21 cellular contexts compared by ENCODE assay signal in genomic region chr11:34564406-34564805, GRCh38. TPM values are rescaled to one million over a fixed set of nuclear protein-coding genes. Genes with fewer than 3 reads are reported as not detected.
DNase-seq lines count a peak whose midpoint lies in the region; FAIRE-seq and TF ChIP-seq lines count a peak whose summit lies in the region.
"Had no signal": no experiment of that assay in that cellular context is flagged by ENCODE, and none has a peak within 500 bp of the region (broad histone marks: within the 10 kb centered on the region; RNA-seq: fewer than 3 reads in every experiment).

No MANE protein-coding gene starts in this region.

- peak; percentile 81; the same call in 1 of the 2 replicates for TF ChIP-seq EP300 in Ishikawa (IDR thresholded peaks at IDR 0.05; ENCODE audit: borderline replicate concordance)

- H3K36me3 ChIP-seq in keratinocyte (ENCODE audit: control insufficient read depth in 2 of 2, extremely low read depth in 1 of 2, insufficient read depth in 2 of 2, low read length in 2 of 2), result no peaks in the 10 kb centered on the region

- no peak overlapping the region for H3K9ac ChIP-seq in keratinocyte (ENCODE audit: control insufficient read depth, extremely low read depth, insufficient read depth, low read length)

- H3K4me3 ChIP-seq in cardiac fibroblast (replicated peaks in 1 of 2; ENCODE audit: low read depth in 2 of 2, low read length in 2 of 2) (no peak overlapping the region), keratinocyte (ENCODE audit: control insufficient read depth in 2 of 3, extremely low read depth in 1 of 3, insufficient read depth in 2 of 3, low read depth in 1 of 3, low read length in 3 of 3) (no peak overlapping the region)
- H3K4me3 ChIP-seq: hepatocyte, lung, skin epidermis had no signal

- no peak for TF ChIP-seq RAD21 in Ishikawa (IDR thresholded peaks at IDR 0.05; ENCODE audit: low read depth)

- peak; percentile 49 for FAIRE-seq in keratinocyte (lab: Jason Lieb, UNC)
- FAIRE-seq: colon, H54 had no signal

- no peaks in the 10 kb centered on the region for H3K9me3 ChIP-seq in keratinocyte (ENCODE audit: control insufficient read depth, low read depth, low read length)

- peaks cover 20% of the 10 kb centered on the region for H3K4me1 ChIP-seq in keratinocyte (ENCODE audit: control insufficient read depth, extremely low read depth, insufficient read depth, low read length)

- no peaks in the 10 kb centered on the region for H3K27me3 ChIP-seq in keratinocyte (ENCODE audit: control insufficient read depth, extremely low read depth, insufficient read depth, low read length)
- H3K27me3 ChIP-seq: hepatocyte had no signal

- no peak for TF ChIP-seq CTCF in cardiac fibroblast (IDR thresholded peaks at IDR 0.05; ENCODE audit: low read depth, low read length)
- TF ChIP-seq CTCF in keratinocyte (optimal IDR thresholded peaks at IDR 0.05 in 1 of 3, IDR thresholded peaks at IDR 0.05 in 1 of 3, conservative IDR thresholded peaks at IDR 0.05 in 1 of 3; ENCODE audit: extremely low read depth in 1 of 3, insufficient read depth in 2 of 3, low read length in 3 of 3), result peak in 1 of 3 experiments; percentile 2

- no peaks in the 10 kb centered on the region for H4K20me1 ChIP-seq in keratinocyte (ENCODE audit: control insufficient read depth, extremely low read depth, insufficient read depth, low read length)

- peak overlapping the region; percentile 42 for H3K4me2 ChIP-seq in keratinocyte (ENCODE audit: control insufficient read depth, extremely low read depth, insufficient read depth, low read depth, low read length)
- H3K4me2 ChIP-seq: hepatocyte had no signal

- DNase-seq in AG08396 (ENCODE audit: low spot score) (peak; percentile 37), cardiac fibroblast (ENCODE audit: low read depth in 2 of 2) (peak; percentile 9 to 38), keratinocyte (ENCODE audit: low read depth, low spot score) (no peak), amygdala (lab: John Stamatoyannopoulos, UW) (no peak), NCI-H526 treated with DMSO at 0.1 percent for 48 hours (lab: John Stamatoyannopoulos, UW) (no peak), germinal center (ENCODE audit: low spot score) (no peak), substantia nigra (lab: John Stamatoyannopoulos, UW) (no peak)
- DNase-seq: activated CD4-positive, CD25-positive, alpha-beta regulatory T cell treated with anti-CD3 and anti-CD28 coated beads, Interleukin-2, amount 50 U/mL, for 72 hours; activated CD8-positive, alpha-beta memory T cell treated with anti-CD3 and anti-CD28 coated beads, Interleukin-2, amount 50 U/mL, for 48 hours; COR-L47; NCI-H2029 treated with DMSO at 0.1 percent for 48 hours; NCI-H748 treated with DMSO at 0.1 percent for 48 hours; stimulated activated naive CD8-positive, alpha-beta T cell treated with anti-CD3 and anti-CD28 coated beads, Interleukin-15, amount 100 ng/mL, for 72 hours; T-helper 17 cell had no signal

- dilution Hi-C loops in keratinocyte (cut with MboI; ENCODE audit: extremely low pct_ligation_motif_present, low sequenced_read_pairs), result no loop called here

- H3K27ac ChIP-seq in keratinocyte (ENCODE audit: control insufficient read depth, insufficient read depth, low read length) (no peak overlapping the region), substantia nigra (ENCODE audit: low read depth, low read length, poor library complexity, severe bottlenecking) (no peak overlapping the region)
- H3K27ac ChIP-seq: hepatocyte, skin epidermis had no signal

- no peak overlapping the region for H2AFZ ChIP-seq in keratinocyte (ENCODE audit: control insufficient read depth, low read length)
- H2AFZ ChIP-seq: hepatocyte had no signal

- no peaks in the 10 kb centered on the region for H3K9me1 ChIP-seq in keratinocyte (ENCODE audit: control insufficient read depth, extremely low read depth, insufficient read depth, low read length)

- no peaks in the 10 kb centered on the region for H3K79me2 ChIP-seq in keratinocyte (ENCODE audit: control insufficient read depth, insufficient read depth, low read length)
- H3K79me2 ChIP-seq: hepatocyte had no signal

TF ChIP-seq in Ishikawa, 13 proteins besides CTCF, POLR2A, EP300 and RAD21:
- TF ChIP-seq CREB1 (IDR thresholded peaks at IDR 0.05; ENCODE audit: low read depth) (no peak), MAX (IDR thresholded peaks at IDR 0.05) (no peak), NFIC (IDR thresholded peaks at IDR 0.05) (peak; percentile 27; the same call in 1 of the 2 replicates), TEAD4 (IDR thresholded peaks at IDR 0.05) (peak; percentile 95), EGR1 (IDR thresholded peaks at IDR 0.05) (0 out of 2 replicates have a peak, but pooled peaks have one; percentile 18), USF1 (IDR thresholded peaks at IDR 0.05) (peak; percentile 30; the same call in 1 of the 2 replicates), TAF1 (IDR thresholded peaks at IDR 0.05; ENCODE audit: low read depth) (no peak), FOXM1 (IDR thresholded peaks at IDR 0.05; ENCODE audit: borderline replicate concordance, low read depth) (peak; percentile 46; the same call in 1 of the 2 replicates), TCF12 (IDR thresholded peaks at IDR 0.05; ENCODE audit: low read depth) (peak; percentile 81), REST (IDR thresholded peaks at IDR 0.05; ENCODE audit: low read depth) (no peak)

RNA-seq across cellular contexts. Expression of gene ELF5, which starts 50.8 kb away (rescaled TPM):
- not detected in 3 replicates for polyA plus RNA-seq in keratinocyte
- not detected for polyA plus RNA-seq in keratinocyte (2011; ENCODE audit: low read depth)
- polyA plus RNA-seq in keratinocyte (2011; cell fraction: cytosol; rRNA removed), result not detected in 2 replicates
- not detected in 2 replicates for polyA plus RNA-seq in keratinocyte (2011; cell fraction: nucleus; rRNA removed)
- polyA plus RNA-seq in keratinocyte (2012; ENCODE audit: low replicate concordance), result not detected in 2 replicates
- not detected in 3 replicates for polyA minus RNA-seq in keratinocyte
- polyA minus RNA-seq in keratinocyte (2011; cell fraction: cytosol; rRNA and poly(A)+ RNA removed), result not detected
- polyA minus RNA-seq in keratinocyte (2011; cell fraction: nucleus; rRNA and poly(A)+ RNA removed), result not detected in 2 replicates
- polyA plus RNA-seq: AG04450 had no signal

RNA-seq across cellular contexts. Expression of gene EHF, which starts 56.5 kb away (rescaled TPM):
- polyA plus RNA-seq in keratinocyte, result 64.1 to 74.7 TPM (median 64.2 TPM) in 3 replicates
- 166 TPM for polyA plus RNA-seq in keratinocyte (2011; ENCODE audit: low read depth)
- 35.4 and 44.1 TPM in 2 replicates for polyA plus RNA-seq in keratinocyte (2011; cell fraction: cytosol; rRNA removed)
- 63.4 and 73.7 TPM in 2 replicates for polyA plus RNA-seq in keratinocyte (2011; cell fraction: nucleus; rRNA removed)
- 46.1 and 56.5 TPM in 2 replicates for polyA plus RNA-seq in keratinocyte (2012; ENCODE audit: low replicate concordance)
- polyA minus RNA-seq in keratinocyte, result 159 to 232 TPM (median 215 TPM) in 3 replicates
- 70.0 TPM for polyA minus RNA-seq in keratinocyte (2011; cell fraction: cytosol; rRNA and poly(A)+ RNA removed)
- 73.6 and 104 TPM in 2 replicates for polyA minus RNA-seq in keratinocyte (2011; cell fraction: nucleus; rRNA and poly(A)+ RNA removed)

Comparison
In these comparisons a context has a peak if more than half of its experiments do, and no peak if none do; other contexts are left out.
1. DNase-seq: peak in AG08396 (single experiment) and cardiac fibroblast (2 of 2); none in keratinocyte (single experiment), amygdala (0 of 56), NCI-H526 treated with DMSO at 0.1 percent for 48 hours (single experiment), germinal center (single experiment) and substantia nigra (0 of 49).